ENCODE assay signal across 25 cellular contexts in genomic region chr11:88367310-88367709, GRCh38. TPM values are rescaled to one million over a fixed set of nuclear protein-coding genes. Genes with fewer than 3 reads are reported as not detected.
DNase-seq lines count a peak whose midpoint lies in the region; ATAC-seq, FAIRE-seq and TF ChIP-seq lines count a peak whose summit lies in the region.
"Had no signal": no experiment of that assay in that cellular context is flagged by ENCODE, and none has a peak within 500 bp of the region (broad histone marks: within the 10 kb centered on the region; RNA-seq: fewer than 3 reads in every experiment).

No MANE protein-coding gene starts in this region.

- no peak overlapping the region for H3K27ac ChIP-seq in HepG2 (ENCODE audit: extremely low read length, insufficient read depth, low read length)
- H3K27ac ChIP-seq in right lobe of liver, result no peak overlapping the region
- H3K27ac ChIP-seq in naive thymus-derived CD4-positive, alpha-beta T cell (ENCODE audit: low read depth, low read length), result no peak overlapping the region
- H3K27ac ChIP-seq: PC-9 had no signal

- no peaks in the 10 kb centered on the region for H4K20me1 ChIP-seq in HepG2 (ENCODE audit: insufficient read depth, low read length)

- no peak overlapping the region for H3K4me2 ChIP-seq in HepG2 (ENCODE audit: low read depth, low read length)
- H3K4me2 ChIP-seq: PC-9 had no signal

- in situ Hi-C loops in HepG2 (cut with HindIII; ENCODE audit: extremely low pct_ligation_motif_present, low pct_unique_long_range_greater_than_20kb), result no loop called here

- no peak for TF ChIP-seq POLR2A in HepG2 (IDR thresholded peaks at IDR 0.05; ENCODE audit: insufficient read depth in 1 of 2, low read depth in 2 of 2, low read length in 2 of 2)
- TF ChIP-seq POLR2A in right lobe of liver (IDR thresholded peaks at IDR 0.05), result no peak

- H3K9me3 ChIP-seq in HepG2 (ENCODE audit: low read length) (no peaks in the 10 kb centered on the region), right lobe of liver (no peaks in the 10 kb centered on the region)
- no peaks in the 10 kb centered on the region for H3K9me3 ChIP-seq in naive thymus-derived CD4-positive, alpha-beta T cell (ENCODE audit: control insufficient read depth in 2 of 3, low read length in 3 of 3)
- H3K9me3 ChIP-seq: BE2C had no signal

- no peak for TF ChIP-seq RAD21 in HepG2 (CRISPR knock-in tag; IDR thresholded peaks at IDR 0.05)

- TF ChIP-seq EP300 in HepG2 (IDR thresholded peaks at IDR 0.05; ENCODE audit: low read depth in 2 of 2, low read length in 2 of 2) (no peak), HepG2 (CRISPR knock-in tag; IDR thresholded peaks at IDR 0.05; ENCODE audit: borderline replicate concordance) (no peak)

- WGBS in HepG2 (ENCODE audit: low lambda C conversion rate), result 15% methylated on average over 3 of the region's 3 CpGs
- 75% methylated on average over 3 of the region's 3 CpGs for WGBS in right lobe of liver (ENCODE audit: insufficient coverage, low coverage, low lambda C conversion rate, missing lambda C conversion rate)

- intact Hi-C loops in HepG2 (cut with micrococcal nuclease; ENCODE audit: unreplicated experiment) (no loop called here), right lobe of liver (cut with DNase I) (no loop called here)
- intact Hi-C loops in activated T-helper 2 cell treated with anti-CD3 and anti-CD28 coated beads, Interferon-gamma antibody, Interleukin-2, Interleukin-4, amounts not matched to agents 10 μg/mL and 5 μg/mL and 100 μg/mL, durations not matched to agents 14 hours and 24 hours and 36 hours (cut with micrococcal nuclease), result loop anchor here (1.0 kb wide), 1 partner anchor 8 kb away; no protein-coding TSS in a partner anchor
- intact Hi-C loops in naive thymus-derived CD4-positive, alpha-beta T cell (cut with micrococcal nuclease), result loop anchor here in 1 of 2 donors (1.0 to 5.0 kb wide), 4 partner anchors 30 to 135 kb away; partner anchors contain the start of gene CTSC

- DNase-seq in HepG2 (ENCODE audit: low spot score), result no peak
- no peak for DNase-seq in right lobe of liver
- DNase-seq in NCI-H69 (lab: John Stamatoyannopoulos, UW), result peak; percentile 13
- peak; percentile 35 for DNase-seq in activated T-helper 2 cell treated with anti-CD3 and anti-CD28 coated beads, Interferon-gamma antibody, Interleukin-2, Interleukin-4, amounts not matched to agents 10 μg/mL and 5 μg/mL and 100 μg/mL, durations not matched to agents 14 hours and 24 hours and 36 hours (ENCODE audit: low spot score)
- DNase-seq in naive thymus-derived CD4-positive, alpha-beta T cell, result peak in 7 of 9 donors; percentile 30 to 66 (median 49)
- DNase-seq in occipital lobe (lab: John Stamatoyannopoulos, UW), result no peak
- DNase-seq in activated CD8-positive, alpha-beta memory T cell treated with anti-CD3 and anti-CD28 coated beads, Interleukin-2, amount 10 ng/mL, durations not matched to agents 7 days and 5 days, result no peak
- DNase-seq in ecto neural progenitor cell (ENCODE audit: low spot score), result no peak
- DNase-seq: BE2C, COR-L47, DMS 273 treated with DMSO at 0.1 percent for 48 hours, DMS79 treated with DMSO at 0.1 percent for 48 hours, GOT3, HCEC 1CT, KG1, NCI-H1092 treated with DMSO at 0.1 percent for 48 hours, NCI-H146, NCI-H2029, NCI-H2227 treated with DMSO at 0.1 percent for 48 hours, NCI-H510A, NCI-H748 treated with DMSO at 0.1 percent for 48 hours, PC-9, RPMI8226, SHP77 had no signal

- no peaks in the 10 kb centered on the region for H3K9me3 Mint-ChIP-seq in activated T-helper 2 cell treated with anti-CD3 and anti-CD28 coated beads, Interferon-gamma antibody, Interleukin-2, Interleukin-4, amounts not matched to agents 10 μg/mL and 5 μg/mL and 100 μg/mL, durations not matched to agents 14 hours and 24 hours and 36 hours
- peaks cover 0 to 1% (median 0%) of the 10 kb centered on the region in 11 donors for H3K9me3 Mint-ChIP-seq in naive thymus-derived CD4-positive, alpha-beta T cell
- no peaks in the 10 kb centered on the region for H3K9me3 Mint-ChIP-seq in activated CD8-positive, alpha-beta memory T cell treated with anti-CD3 and anti-CD28 coated beads, Interleukin-2, amount 10 ng/mL, durations not matched to agents 7 days and 5 days (ENCODE audit: low read depth)

- ATAC-seq in HepG2 (no peak), right lobe of liver (no peak)
- ATAC-seq in naive thymus-derived CD4-positive, alpha-beta T cell, result peak; percentile 75
- ATAC-seq in activated CD8-positive, alpha-beta memory T cell treated with anti-CD3 and anti-CD28 coated beads, Interleukin-2, amount 10 ng/mL, durations not matched to agents 7 days and 5 days, result no peak

- H3K36me3 ChIP-seq in HepG2 (replicated peaks in 1 of 2; ENCODE audit: control insufficient read depth in 1 of 2, insufficient read depth in 2 of 2, low read length in 2 of 2) (no peaks in the 10 kb centered on the region), right lobe of liver (no peaks in the 10 kb centered on the region)
- no peaks in the 10 kb centered on the region for H3K36me3 ChIP-seq in naive thymus-derived CD4-positive, alpha-beta T cell (ENCODE audit: control insufficient read depth in 2 of 3, insufficient read depth in 3 of 3, low read length in 3 of 3)
- H3K36me3 ChIP-seq: BE2C had no signal

- H3K27ac Mint-ChIP-seq in activated T-helper 2 cell treated with anti-CD3 and anti-CD28 coated beads, Interferon-gamma antibody, Interleukin-2, Interleukin-4, amounts not matched to agents 10 μg/mL and 5 μg/mL and 100 μg/mL, durations not matched to agents 14 hours and 24 hours and 36 hours, result no peak overlapping the region
- H3K27ac Mint-ChIP-seq in naive thymus-derived CD4-positive, alpha-beta T cell, result peak overlapping the region in 5 of 9 donors; percentile 1 to 43 (median 25)
- H3K27ac Mint-ChIP-seq in activated CD8-positive, alpha-beta memory T cell treated with anti-CD3 and anti-CD28 coated beads, Interleukin-2, amount 10 ng/mL, durations not matched to agents 7 days and 5 days, result no peak overlapping the region

- H3K27me3 ChIP-seq in HepG2 (ENCODE audit: control insufficient read depth in 1 of 2, insufficient read depth in 2 of 2, low read length in 2 of 2) (no peaks in the 10 kb centered on the region), right lobe of liver (no peaks in the 10 kb centered on the region)
- no peaks in the 10 kb centered on the region for H3K27me3 ChIP-seq in naive thymus-derived CD4-positive, alpha-beta T cell (ENCODE audit: control insufficient read depth in 2 of 2, insufficient read depth in 2 of 2, low read length in 2 of 2)
- H3K27me3 ChIP-seq: BE2C had no signal

- no peak overlapping the region for H3K4me3 Mint-ChIP-seq in activated T-helper 2 cell treated with anti-CD3 and anti-CD28 coated beads, Interferon-gamma antibody, Interleukin-2, Interleukin-4, amounts not matched to agents 10 μg/mL and 5 μg/mL and 100 μg/mL, durations not matched to agents 14 hours and 24 hours and 36 hours (ENCODE audit: low read depth)
- peak overlapping the region in 7 of 10 donors; percentile 7 to 82 (median 43) for H3K4me3 Mint-ChIP-seq in naive thymus-derived CD4-positive, alpha-beta T cell
- no peak overlapping the region for H3K4me3 Mint-ChIP-seq in activated CD8-positive, alpha-beta memory T cell treated with anti-CD3 and anti-CD28 coated beads, Interleukin-2, amount 10 ng/mL, durations not matched to agents 7 days and 5 days

- no peak for FAIRE-seq in HepG2 (lab: Jason Lieb, UNC)
- FAIRE-seq: GM12891 had no signal

- no peaks in the 10 kb centered on the region for H3K36me3 Mint-ChIP-seq in activated T-helper 2 cell treated with anti-CD3 and anti-CD28 coated beads, Interferon-gamma antibody, Interleukin-2, Interleukin-4, amounts not matched to agents 10 μg/mL and 5 μg/mL and 100 μg/mL, durations not matched to agents 14 hours and 24 hours and 36 hours (ENCODE audit: low read depth)
- peaks cover 0 to under 1% (median 0%) of the 10 kb centered on the region in 5 donors for H3K36me3 Mint-ChIP-seq in naive thymus-derived CD4-positive, alpha-beta T cell
- peaks cover 7% of the 10 kb centered on the region for H3K36me3 Mint-ChIP-seq in activated CD8-positive, alpha-beta memory T cell treated with anti-CD3 and anti-CD28 coated beads, Interleukin-2, amount 10 ng/mL, durations not matched to agents 7 days and 5 days

- H3K4me3 ChIP-seq in HepG2 (replicated peaks in 1 of 3; ENCODE audit: insufficient read depth in 1 of 3, low read depth in 2 of 3, low read length in 3 of 3), result no peak overlapping the region
- H3K4me3 ChIP-seq in right lobe of liver, result no peak overlapping the region
- H3K4me3 ChIP-seq in naive thymus-derived CD4-positive, alpha-beta T cell (ENCODE audit: low read length), result no peak overlapping the region
- H3K4me3 ChIP-seq: PC-9 had no signal

- no peaks in the 10 kb centered on the region for H3K79me2 ChIP-seq in HepG2 (ENCODE audit: insufficient read depth, low read length)

- no peak overlapping the region for H2AFZ ChIP-seq in HepG2 (ENCODE audit: low read length)
- H2AFZ ChIP-seq: PC-9 had no signal

- POLR2A ChIA-PET in HepG2 (lab: Yijun Ruan, JAX), result no interaction called here
- POLR2A ChIA-PET in naive thymus-derived CD4-positive, alpha-beta T cell (lab: Charles Lee), result interaction anchor here (0.7 to 1.5 kb wide), 3 partner anchors 12 to 41 kb away, joined by 3 to 5 read pairs (median 4); partner anchors contain the start of gene CTSC

- H3K4me1 ChIP-seq in HepG2 (ENCODE audit: insufficient read depth, low read length) (no peaks in the 10 kb centered on the region), right lobe of liver (no peaks in the 10 kb centered on the region)
- H3K4me1 ChIP-seq in naive thymus-derived CD4-positive, alpha-beta T cell (ENCODE audit: control insufficient read depth in 2 of 2, insufficient read depth in 2 of 2, low read length in 2 of 2), result peaks cover 0 to 23% of the 10 kb centered on the region in 2 donors
- H3K4me1 ChIP-seq: BE2C had no signal

- H3K27me3 Mint-ChIP-seq in activated T-helper 2 cell treated with anti-CD3 and anti-CD28 coated beads, Interferon-gamma antibody, Interleukin-2, Interleukin-4, amounts not matched to agents 10 μg/mL and 5 μg/mL and 100 μg/mL, durations not matched to agents 14 hours and 24 hours and 36 hours (ENCODE audit: low read depth), result no peaks in the 10 kb centered on the region
- no peaks in the 10 kb centered on the region for H3K27me3 Mint-ChIP-seq in naive thymus-derived CD4-positive, alpha-beta T cell
- no peaks in the 10 kb centered on the region for H3K27me3 Mint-ChIP-seq in activated CD8-positive, alpha-beta memory T cell treated with anti-CD3 and anti-CD28 coated beads, Interleukin-2, amount 10 ng/mL, durations not matched to agents 7 days and 5 days

- no TSS peak for BruUV-seq in HepG2 (replicated peaks; lab: Mats Ljungman, UMichigan)

- CTCF ChIA-PET in HepG2 (lab: Yijun Ruan, JAX; ENCODE audit: low intra/inter-chr PET ratio, low total read pairs), result no interaction called here
- CTCF ChIA-PET in naive thymus-derived CD4-positive, alpha-beta T cell (lab: Charles Lee), result no interaction called here
- CTCF ChIA-PET in activated CD8-positive, alpha-beta memory T cell treated with anti-CD3 and anti-CD28 coated beads, Interleukin-2, amount 10 ng/mL, durations not matched to agents 7 days and 5 days (lab: Charles Lee), result no interaction called here

- peaks cover 37% of the 10 kb centered on the region for H3K4me1 Mint-ChIP-seq in activated T-helper 2 cell treated with anti-CD3 and anti-CD28 coated beads, Interferon-gamma antibody, Interleukin-2, Interleukin-4, amounts not matched to agents 10 μg/mL and 5 μg/mL and 100 μg/mL, durations not matched to agents 14 hours and 24 hours and 36 hours (ENCODE audit: low read depth)
- peaks cover 13 to 69% (median 60%) of the 10 kb centered on the region in 7 donors for H3K4me1 Mint-ChIP-seq in naive thymus-derived CD4-positive, alpha-beta T cell
- peaks cover 28% of the 10 kb centered on the region for H3K4me1 Mint-ChIP-seq in activated CD8-positive, alpha-beta memory T cell treated with anti-CD3 and anti-CD28 coated beads, Interleukin-2, amount 10 ng/mL, durations not matched to agents 7 days and 5 days

- no peak overlapping the region for H3K9ac ChIP-seq in HepG2 (ENCODE audit: insufficient read depth, low read depth, low read length)

- TF ChIP-seq CTCF in HepG2 (CRISPR knock-in tag; IDR thresholded peaks at IDR 0.05) (no peak), right lobe of liver (IDR thresholded peaks at IDR 0.05) (no peak)

RNA-seq across cellular contexts. Expression of gene CTSC, which starts 29.8 kb away (rescaled TPM):
- total RNA-seq in HepG2 (2016; rRNA removed; fragmentation: Illumina TruSeq; extraction: Trizol) (69.3 and 144 TPM in 2 replicates), right lobe of liver (10 to 100 TPM; 20.1 to 68.0 (median 42.8) TPM), occipital lobe (13.9 TPM)
- 10.1 and 12.6 TPM in 2 replicates for total RNA-seq in HepG2 (2016; cell fraction: cytosol; rRNA removed; fragmentation: Illumina TruSeq; extraction: Trizol; ENCODE audit: low read depth)
- 73.3 and 148 TPM in 2 replicates for total RNA-seq in HepG2 (2016; cell fraction: insoluble cytoplasmic fraction; rRNA removed; fragmentation: Illumina TruSeq; extraction: Trizol)
- 17.2 and 21.5 TPM in 2 replicates for total RNA-seq in HepG2 (2016; cell fraction: membrane; rRNA removed; fragmentation: Illumina TruSeq; extraction: Trizol)
- total RNA-seq in HepG2 (2016; cell fraction: nucleus; rRNA removed; fragmentation: Illumina TruSeq; extraction: Trizol), result 143 and 153 TPM in 2 replicates
- polyA plus RNA-seq in HepG2 (2011; rRNA removed), result 151 and 210 TPM in 2 replicates
- polyA plus RNA-seq in HepG2 (2011; cell fraction: cytosol; rRNA removed), result 144 and 152 TPM in 2 replicates
- polyA plus RNA-seq in HepG2 (2011; cell fraction: nucleus; rRNA removed), result 49.6 and 56.2 TPM in 2 replicates
- polyA plus RNA-seq in HepG2 (2012), result 102 and 112 TPM in 2 replicates
- 12.9 TPM in 2 replicates for polyA plus RNA-seq in HepG2 (2016; cell fraction: cytosol; fragmentation: Illumina TruSeq; extraction: Trizol; ENCODE audit: low read depth)
- polyA plus RNA-seq in HepG2 (2016; cell fraction: insoluble cytoplasmic fraction; fragmentation: Illumina TruSeq; extraction: Trizol; ENCODE audit: low read depth), result 79.7 and 80.7 TPM in 2 replicates
- 19.3 and 20.8 TPM in 2 replicates for polyA plus RNA-seq in HepG2 (2016; cell fraction: membrane; fragmentation: Illumina TruSeq; extraction: Trizol; ENCODE audit: low read depth)
- polyA plus RNA-seq in HepG2 (2016; cell fraction: nucleus; fragmentation: Illumina TruSeq; extraction: Trizol; ENCODE audit: insufficient read depth, low read depth), result 187 and 211 TPM in 2 replicates
- polyA minus RNA-seq in HepG2 (2011; rRNA and poly(A)+ RNA removed; ENCODE audit: low replicate concordance), result 63.5 and 157 TPM in 2 replicates
- 116 and 179 TPM in 2 replicates for polyA minus RNA-seq in HepG2 (2011; cell fraction: cytosol; rRNA and poly(A)+ RNA removed)
- polyA minus RNA-seq in HepG2 (2011; cell fraction: nucleus; rRNA and poly(A)+ RNA removed), result 87.6 and 93.5 TPM in 2 replicates
- 82.4 and 82.6 TPM in 2 replicates for total RNA-seq in activated T-helper 2 cell treated with anti-CD3 and anti-CD28 coated beads, Interferon-gamma antibody, Interleukin-2, Interleukin-4, amounts not matched to agents 10 μg/mL and 5 μg/mL and 100 μg/mL, durations not matched to agents 14 hours and 24 hours and 36 hours
- total RNA-seq in naive thymus-derived CD4-positive, alpha-beta T cell, result 100 to 1,000 TPM in 2 of 5 experiments, 10 to 100 TPM in 3; 26.9 to 174 (median 45.2) TPM
- polyA plus RNA-seq in naive thymus-derived CD4-positive, alpha-beta T cell, result 10 to 100 TPM; 86.6 to 94.6 TPM
- total RNA-seq in activated CD8-positive, alpha-beta memory T cell treated with anti-CD3 and anti-CD28 coated beads, Interleukin-2, amount 10 ng/mL, durations not matched to agents 7 days and 5 days, result 100 to 1,000 TPM; 287 to 292 TPM

Comparison
In these comparisons a context has a peak if more than half of its experiments do, and no peak if none do; other contexts are left out.
1. DNase-seq: peak in NCI-H69 (single experiment), activated T-helper 2 cell treated with anti-CD3 and anti-CD28 coated beads, Interferon-gamma antibody, Interleukin-2, Interleukin-4, amounts not matched to agents 10 μg/mL and 5 μg/mL and 100 μg/mL, durations not matched to agents 14 hours and 24 hours and 36 hours (single experiment) and naive thymus-derived CD4-positive, alpha-beta T cell (7 of 9); none in HepG2 (single experiment), right lobe of liver (0 of 3), occipital lobe (single experiment), activated CD8-positive, alpha-beta memory T cell treated with anti-CD3 and anti-CD28 coated beads, Interleukin-2, amount 10 ng/mL, durations not matched to agents 7 days and 5 days (single experiment) and ecto neural progenitor cell (single experiment).
2. H3K27ac Mint-ChIP-seq: peak in naive thymus-derived CD4-positive, alpha-beta T cell (5 of 9); none in activated T-helper 2 cell treated with anti-CD3 and anti-CD28 coated beads, Interferon-gamma antibody, Interleukin-2, Interleukin-4, amounts not matched to agents 10 μg/mL and 5 μg/mL and 100 μg/mL, durations not matched to agents 14 hours and 24 hours and 36 hours (single experiment) and activated CD8-positive, alpha-beta memory T cell treated with anti-CD3 and anti-CD28 coated beads, Interleukin-2, amount 10 ng/mL, durations not matched to agents 7 days and 5 days (single experiment).
3. H3K4me3 Mint-ChIP-seq: peak in naive thymus-derived CD4-positive, alpha-beta T cell (7 of 10); none in activated T-helper 2 cell treated with anti-CD3 and anti-CD28 coated beads, Interferon-gamma antibody, Interleukin-2, Interleukin-4, amounts not matched to agents 10 μg/mL and 5 μg/mL and 100 μg/mL, durations not matched to agents 14 hours and 24 hours and 36 hours (single experiment) and activated CD8-positive, alpha-beta memory T cell treated with anti-CD3 and anti-CD28 coated beads, Interleukin-2, amount 10 ng/mL, durations not matched to agents 7 days and 5 days (single experiment).